In the genomic region with DNA sequence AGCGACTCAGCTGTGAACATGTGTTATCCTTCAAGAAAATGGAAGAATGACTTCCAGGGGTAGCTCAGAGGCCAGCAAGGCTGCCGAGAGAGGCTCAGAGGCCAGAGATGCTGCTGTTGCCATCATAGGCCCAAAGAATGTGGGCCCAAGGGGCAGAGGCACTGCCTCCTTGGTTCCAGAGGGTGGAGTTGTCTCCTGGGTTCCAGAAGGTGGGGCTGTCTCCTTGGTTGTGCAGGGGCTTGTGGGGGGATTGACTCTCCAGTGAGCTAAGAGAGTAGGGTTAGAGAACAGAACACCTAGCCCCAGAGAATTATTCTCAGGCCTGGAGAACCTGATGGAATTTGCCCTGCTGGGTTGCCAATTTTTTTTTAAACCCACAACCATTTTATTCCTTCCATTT, we compare ENCODE assay signal across 35 cellular contexts.
"Had no signal": no experiment of that assay in that cellular context is flagged by ENCODE, and none has a peak within 500 bp of the region (broad histone marks: within the 10 kb centered on the region; RNA-seq: fewer than 3 reads in every experiment).

No MANE protein-coding gene starts in this region.

- H3K36me3 Mint-ChIP-seq: activated CD8-positive, alpha-beta memory T cell treated with anti-CD3 and anti-CD28 coated beads, Interleukin-2, amount 10 ng/mL, durations not matched to agents 7 days and 5 days; activated naive CD4-positive, alpha-beta T cell treated with anti-CD3 and anti-CD28 coated beads, Interleukin-2, amount 10 ng/mL, durations not matched to agents 7 days and 5 days; activated naive CD8-positive, alpha-beta T cell had no signal

- H3K4me2 ChIP-seq: PC-9 had no signal

- H3K9me3 Mint-ChIP-seq: activated CD4-positive, alpha-beta memory T cell treated with anti-CD3 and anti-CD28 coated beads, Interleukin-2, amount 10 ng/mL, durations not matched to agents 7 days and 5 days; activated naive CD4-positive, alpha-beta T cell treated with anti-CD3 and anti-CD28 coated beads, Interleukin-2, amount 10 ng/mL, durations not matched to agents 7 days and 5 days; activated naive CD8-positive, alpha-beta T cell treated with anti-CD3 and anti-CD28 coated beads, Interleukin-2, amount 50 U/mL, for 24 hours had no signal

- H3K36me3 ChIP-seq: brain microvascular endothelial cell had no signal

- H3K27me3 ChIP-seq: brain microvascular endothelial cell had no signal

- H3K27ac ChIP-seq: brain microvascular endothelial cell, PC-9, RWPE1, VCaP had no signal

- H3K4me3 Mint-ChIP-seq: activated CD4-positive, alpha-beta memory T cell treated with anti-CD3 and anti-CD28 coated beads, Interleukin-2, amount 10 ng/mL, durations not matched to agents 7 days and 5 days; activated CD8-positive, alpha-beta memory T cell treated with anti-CD3 and anti-CD28 coated beads, Interleukin-2, amount 10 ng/mL, durations not matched to agents 7 days and 5 days; activated naive CD4-positive, alpha-beta T cell treated with anti-CD3 and anti-CD28 coated beads, Interleukin-2, amount 10 ng/mL, durations not matched to agents 7 days and 5 days; activated naive CD8-positive, alpha-beta T cell; activated naive CD8-positive, alpha-beta T cell treated with anti-CD3 and anti-CD28 coated beads, Interleukin-2, amount 50 U/mL, for 24 hours had no signal

- H3K27me3 Mint-ChIP-seq: activated CD4-positive, alpha-beta memory T cell treated with anti-CD3 and anti-CD28 coated beads, Interleukin-2, amount 10 ng/mL, durations not matched to agents 7 days and 5 days; activated naive CD4-positive, alpha-beta T cell treated with anti-CD3 and anti-CD28 coated beads, Interleukin-2, amount 10 ng/mL, durations not matched to agents 7 days and 5 days had no signal

- FAIRE-seq: RCC 7860 had no signal

- ATAC-seq: activated CD8-positive, alpha-beta memory T cell treated with anti-CD3 and anti-CD28 coated beads, Interleukin-2, amount 10 ng/mL, durations not matched to agents 7 days and 5 days; activated naive CD8-positive, alpha-beta T cell treated with anti-CD3 and anti-CD28 coated beads, Interleukin-2, amount 50 U/mL, for 24 hours; Right ventricle myocardium inferior; SK-N-SH treated with all-trans-retinoic acid at 6 μM for 48 hours had no signal

- H3K4me1 Mint-ChIP-seq: activated CD4-positive, alpha-beta memory T cell treated with anti-CD3 and anti-CD28 coated beads, Interleukin-2, amount 10 ng/mL, durations not matched to agents 7 days and 5 days; activated CD8-positive, alpha-beta memory T cell treated with anti-CD3 and anti-CD28 coated beads, Interleukin-2, amount 10 ng/mL, durations not matched to agents 7 days and 5 days; activated naive CD4-positive, alpha-beta T cell treated with anti-CD3 and anti-CD28 coated beads, Interleukin-2, amount 10 ng/mL, durations not matched to agents 7 days and 5 days; activated naive CD8-positive, alpha-beta T cell treated with anti-CD3 and anti-CD28 coated beads, Interleukin-2, amount 50 U/mL, for 24 hours had no signal

- H3K27ac Mint-ChIP-seq: activated CD4-positive, alpha-beta memory T cell treated with anti-CD3 and anti-CD28 coated beads, Interleukin-2, amount 10 ng/mL, durations not matched to agents 7 days and 5 days; activated CD8-positive, alpha-beta memory T cell treated with anti-CD3 and anti-CD28 coated beads, Interleukin-2, amount 10 ng/mL, durations not matched to agents 7 days and 5 days; activated naive CD4-positive, alpha-beta T cell treated with anti-CD3 and anti-CD28 coated beads, Interleukin-2, amount 10 ng/mL, durations not matched to agents 7 days and 5 days; activated naive CD8-positive, alpha-beta T cell; activated naive CD8-positive, alpha-beta T cell treated with anti-CD3 and anti-CD28 coated beads, Interleukin-2, amount 50 U/mL, for 24 hours had no signal

- H3K4me3 ChIP-seq: PC-9 had no signal

- DNase-seq: activated CD4-positive, alpha-beta memory T cell treated with anti-CD3 and anti-CD28 coated beads, Interleukin-2, amount 10 ng/mL, durations not matched to agents 7 days and 5 days; activated CD4-positive, alpha-beta T cell treated with anti-CD3 and anti-CD28 coated beads for 1 hour; activated CD4-positive, alpha-beta T cell treated with anti-CD3 and anti-CD28 coated beads for 48 hours; activated CD4-positive, CD25-positive, alpha-beta regulatory T cell; activated CD8-positive, alpha-beta memory T cell treated with anti-CD3 and anti-CD28 coated beads for 24 hours; activated CD8-positive, alpha-beta memory T cell treated with anti-CD3 and anti-CD28 coated beads, Interleukin-2, amount 10 ng/mL, durations not matched to agents 7 days and 5 days; activated CD8-positive, alpha-beta memory T cell treated with anti-CD3 and anti-CD28 coated beads, Interleukin-2, amount 50 U/mL, for 48 hours; activated effector memory CD4-positive, alpha-beta T cell treated with Interleukin-2 at 50 U/mL for 16 hours; activated naive CD4-positive, alpha-beta T cell treated with anti-CD3 and anti-CD28 coated beads, Interleukin-2, amount 10 ng/mL, durations not matched to agents 7 days and 5 days; activated naive CD8-positive, alpha-beta T cell treated with anti-CD3 and anti-CD28 coated beads, Interleukin-2, amount 50 U/mL, for 24 hours; activated T-cell treated with anti-CD3 and anti-CD28 coated beads, Interleukin-2, amount 50 U/mL, for 48 hours; aorta; brain microvascular endothelial cell; central memory CD4-positive, alpha-beta T cell; Karpas-422; NCI-H1048; NCI-H1105 treated with DMSO at 0.1 percent for 48 hours; NCI-H1436; NCI-H1694; NCI-H2029; NCI-H345; NCI-H524 treated with DMSO at 0.1 percent for 48 hours; NCI-H748 treated with DMSO at 0.1 percent for 48 hours; NK-92 treated with Interleukin-12 subunit alpha and Interleukin-12 subunit beta, amount 100 ng/mL, for 24 hours; PC-9; SIG-M5; T-helper 1 cell; T-helper 2 cell; T-helper 9 cell had no signal

- H2AFZ ChIP-seq: PC-9 had no signal
